ENCODE assay signal across 8 cellular contexts in genomic region chr1:226061793-226062557, GRCh38. TPM values are rescaled to one million over a fixed set of nuclear protein-coding genes. Genes with fewer than 3 reads are reported as not detected.
DNase-seq lines count a peak whose midpoint lies in the region; ATAC-seq and TF ChIP-seq lines count a peak whose summit lies in the region.

No MANE protein-coding gene starts in this region.

- intact Hi-C loops in activated naive CD4-positive, alpha-beta T cell treated with anti-CD3 and anti-CD28 coated beads for 36 hours (cut with micrococcal nuclease), result loop anchor here (1.0 to 10.0 kb wide), 12 partner anchors 63 to 675 kb away; partner anchors contain the start of genes ACBD3, ENAH, ITPKB and LBR

- TF ChIP-seq CTCF in DND-41 (IDR thresholded peaks at IDR 0.05; ENCODE audit: borderline replicate concordance, extremely low read depth, low read length, poor library complexity, severe bottlenecking), result no peak
- TF ChIP-seq CTCF in neural cell (IDR thresholded peaks at IDR 0.05; ENCODE audit: poor library complexity, severe bottlenecking), result no peak

- peak overlapping the region; percentile 90 for H2AFZ ChIP-seq in DND-41 (ENCODE audit: low read depth, low read length)
- H2AFZ ChIP-seq in neural cell (ENCODE audit: low read depth, low read length), result peak overlapping the region; percentile 85

- under 1% methylated on average over 102 of the region's 102 CpGs for WGBS in urinary bladder

- H3K36me3 Mint-ChIP-seq in activated naive CD4-positive, alpha-beta T cell treated with anti-CD3 and anti-CD28 coated beads for 36 hours (ENCODE audit: low read depth), result peaks cover 30% of the 10 kb centered on the region

- peak; percentile 63 for ATAC-seq in DND-41 (ENCODE audit: insufficient read depth, low read depth)
- peak; percentile 45 for ATAC-seq in GM21390 (IDR thresholded peaks at IDR 0.05; ENCODE audit: unreplicated experiment)

- H3K27me3 ChIP-seq in DND-41 (ENCODE audit: insufficient read depth, low read length, poor library complexity) (no peaks in the 10 kb centered on the region), NT2/D1 (ENCODE audit: insufficient read depth, insufficient read length) (no peaks in the 10 kb centered on the region), neural cell (ENCODE audit: insufficient read depth, low read depth, low read length) (no peaks in the 10 kb centered on the region)

- no peaks in the 10 kb centered on the region for H3K9me2 ChIP-seq in neural cell (ENCODE audit: insufficient read depth, low read length)

- no peaks in the 10 kb centered on the region for H3K27me3 Mint-ChIP-seq in activated naive CD4-positive, alpha-beta T cell treated with anti-CD3 and anti-CD28 coated beads for 36 hours (ENCODE audit: low read depth)

- H4K20me1 ChIP-seq in DND-41 (ENCODE audit: insufficient read depth, low read length) (peaks cover 35% of the 10 kb centered on the region), neural cell (ENCODE audit: insufficient read depth) (peaks cover 38% of the 10 kb centered on the region)

- H3K4me3 Mint-ChIP-seq in activated naive CD4-positive, alpha-beta T cell treated with anti-CD3 and anti-CD28 coated beads for 36 hours, result peak overlapping the region; percentile 100

- peaks cover 63% of the 10 kb centered on the region for H3K79me2 ChIP-seq in DND-41 (ENCODE audit: insufficient read depth, low read length)
- peaks cover 64% of the 10 kb centered on the region for H3K79me2 ChIP-seq in neural cell (replicated peaks; ENCODE audit: insufficient read depth, low read length)

- peak; percentile 59 for TF ChIP-seq EP300 in neural cell (conservative IDR thresholded peaks at IDR 0.05; ENCODE audit: poor library complexity, severe bottlenecking)

- CTCF ChIA-PET in activated naive CD4-positive, alpha-beta T cell treated with anti-CD3 and anti-CD28 coated beads for 36 hours (lab: Charles Lee), result interaction anchor here (0.6 to 1.7 kb wide), 7 partner anchors 11 to 74 kb away, joined by 3 to 6 read pairs (median 3); partner anchors contain the start of gene SDE2

- peak overlapping the region; percentile 87 for H3K27ac ChIP-seq in DND-41 (ENCODE audit: low read length)
- H3K27ac ChIP-seq in neural cell (ENCODE audit: low read length), result peak overlapping the region; percentile 99
- peak overlapping the region; percentile 98 for H3K27ac ChIP-seq in urinary bladder (ENCODE audit: low read depth)

- H3K9me3 ChIP-seq in DND-41 (ENCODE audit: insufficient read depth, low read length, severe bottlenecking), result no peaks in the 10 kb centered on the region
- no peaks in the 10 kb centered on the region for H3K9me3 ChIP-seq in NT2/D1 (ENCODE audit: insufficient read depth, low read length)
- H3K9me3 ChIP-seq in neural cell (ENCODE audit: low read length), result no peaks in the 10 kb centered on the region

- H3K36me3 ChIP-seq in DND-41 (ENCODE audit: insufficient read depth, low read length), result peaks cover 28% of the 10 kb centered on the region
- H3K36me3 ChIP-seq in NT2/D1 (ENCODE audit: insufficient read depth, insufficient read length, low read length), result peaks cover 22% of the 10 kb centered on the region
- no peaks in the 10 kb centered on the region for H3K36me3 ChIP-seq in neural cell (ENCODE audit: insufficient read depth, low read length)
- peaks cover 5% of the 10 kb centered on the region for H3K36me3 ChIP-seq in urinary bladder (ENCODE audit: insufficient read depth)

- H3K9me3 Mint-ChIP-seq in activated naive CD4-positive, alpha-beta T cell treated with anti-CD3 and anti-CD28 coated beads for 36 hours, result no peaks in the 10 kb centered on the region

- H3K4me3 ChIP-seq in DND-41 (ENCODE audit: low read depth in 1 of 2, low read length in 2 of 2), result peak overlapping the region; percentile 70 to 85
- peak overlapping the region; percentile 65 for H3K4me3 ChIP-seq in NT2/D1 (ENCODE audit: insufficient read length, low read depth)
- peak overlapping the region; percentile 86 for H3K4me3 ChIP-seq in neural cell (ENCODE audit: low read length)
- H3K4me3 ChIP-seq in urinary bladder (ENCODE audit: low read depth, low read length), result peak overlapping the region; percentile 58

- H3F3A ChIP-seq in neural cell (ENCODE audit: insufficient read depth, low read length, poor library complexity, severe bottlenecking), result peaks cover 15% of the 10 kb centered on the region

- TF ChIP-seq RAD21 in neural cell (conservative IDR thresholded peaks at IDR 0.05), result no peak

- H3K4me2 ChIP-seq in DND-41 (ENCODE audit: insufficient read depth, low read length), result peak overlapping the region; percentile 95
- H3K4me2 ChIP-seq in neural cell (ENCODE audit: low read length), result peak overlapping the region; percentile 99

- H3K9ac ChIP-seq in DND-41 (ENCODE audit: low read depth, low read length) (peak overlapping the region; percentile 97), NT2/D1 (ENCODE audit: insufficient read length, low read depth) (peak overlapping the region; percentile 84), neural cell (ENCODE audit: low read length) (peak overlapping the region; percentile 99)

- DNase-seq in DND-41 (peak; percentile 58), HPDE6-E6E7 (ENCODE audit: extremely low spot score) (peak; percentile 77), NT2/D1 (ENCODE audit: low read depth, low spot score) (peak; percentile 85), foreskin melanocyte (peak; percentile 65)
- DNase-seq in activated naive CD4-positive, alpha-beta T cell treated with anti-CD3 and anti-CD28 coated beads for 36 hours, result peak; percentile 22

- H3K4me1 Mint-ChIP-seq in activated naive CD4-positive, alpha-beta T cell treated with anti-CD3 and anti-CD28 coated beads for 36 hours (ENCODE audit: low read depth), result peaks cover 29% of the 10 kb centered on the region

- H3K4me1 ChIP-seq in DND-41 (ENCODE audit: insufficient read depth, low read length) (peaks cover 41% of the 10 kb centered on the region), NT2/D1 (ENCODE audit: insufficient read depth, insufficient read length) (no peaks in the 10 kb centered on the region), urinary bladder (ENCODE audit: insufficient read depth) (peaks cover 1% of the 10 kb centered on the region)

- H3K27ac Mint-ChIP-seq in activated naive CD4-positive, alpha-beta T cell treated with anti-CD3 and anti-CD28 coated beads for 36 hours, result peak overlapping the region; percentile 69

TF ChIP-seq in neural cell, 6 proteins besides CTCF, POLR2A, EP300 and RAD21:
- TF ChIP-seq TAF1 (IDR thresholded peaks at IDR 0.05; ENCODE audit: low read depth) (peak; percentile 47), REST (IDR thresholded peaks at IDR 0.05; ENCODE audit: borderline replicate concordance) (peak; percentile 91), POLR2AphosphoS5 (IDR thresholded peaks at IDR 0.05) (peak; percentile 87), EZH2 (IDR thresholded peaks at IDR 0.05; ENCODE audit: borderline replicate concordance, insufficient read depth, low read length, poor library complexity, severe bottlenecking) (no peak), SMC3 (conservative IDR thresholded peaks at IDR 0.05; ENCODE audit: poor library complexity) (peak; percentile 49), MXI1 (conservative IDR thresholded peaks at IDR 0.05; ENCODE audit: poor library complexity, severe bottlenecking) (peak; percentile 53)

RNA-seq across cellular contexts. Expression of gene H3-3A, which starts 0.5 kb away (rescaled TPM):
- 100 to 1,000 TPM; 325 to 332 TPM for total RNA-seq in activated naive CD4-positive, alpha-beta T cell treated with anti-CD3 and anti-CD28 coated beads for 36 hours
- polyA plus RNA-seq in neural cell (2,069 and 2,124 TPM in 2 replicates), urinary bladder (519 TPM)
- 654 and 729 TPM in 2 replicates for polyA minus RNA-seq in neural cell
- total RNA-seq in urinary bladder, result 430 TPM

Comparison
In these comparisons a context has a peak if more than half of its experiments do, and no peak if none do; other contexts are left out.
1. Peak in every context shown above with its lines: DNase-seq, ATAC-seq, H3K4me3 ChIP-seq and H3K27ac ChIP-seq.
2. DNase-seq: peak in every context shown above with its lines; median percentile 85 in NT2/D1; 77 in HPDE6-E6E7; 65 in foreskin melanocyte; 58 in DND-41; 22 in activated naive CD4-positive, alpha-beta T cell treated with anti-CD3 and anti-CD28 coated beads for 36 hours.